17 cellular contexts compared by ENCODE assay signal in the genomic region with DNA sequence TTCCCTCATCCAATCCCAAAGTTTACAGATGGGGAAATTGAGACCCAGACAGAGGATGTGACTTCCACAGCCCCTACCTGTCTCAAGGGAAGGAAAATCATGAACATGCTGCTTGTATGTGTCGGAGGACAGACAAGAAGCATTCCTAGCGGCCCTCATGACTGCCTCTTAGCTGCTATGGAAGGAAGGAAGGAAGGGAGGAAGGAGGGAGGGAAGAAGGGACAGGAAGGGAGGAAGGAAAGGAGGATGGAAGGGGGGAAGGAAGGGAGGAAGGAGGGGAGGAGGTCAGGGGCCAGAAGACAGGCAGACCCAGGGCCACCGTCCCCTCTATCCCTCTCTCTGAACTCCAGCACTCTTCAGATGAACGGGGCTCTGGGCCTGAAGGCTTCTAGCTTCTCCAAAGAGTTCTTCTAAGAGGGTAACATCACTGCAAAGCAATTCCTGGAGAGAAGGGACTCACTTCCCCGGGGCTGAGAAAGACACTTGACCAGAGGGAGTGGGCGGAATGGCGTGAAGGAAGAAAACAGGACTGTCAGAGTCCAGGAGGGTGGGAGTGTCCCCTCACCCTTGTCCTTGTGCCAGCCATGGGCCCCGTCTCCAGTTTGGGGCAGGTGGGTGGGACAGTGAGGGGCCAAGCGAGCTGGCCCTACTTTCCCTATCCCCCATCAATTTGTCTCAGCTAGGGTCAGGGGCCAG.
A peak's percentile ranks its signal among the peaks of the same experiment; 100 is the strongest.
DNase-seq lines count a peak whose midpoint lies in the region; ATAC-seq and TF ChIP-seq lines count a peak whose summit lies in the region.
"Had no signal": no experiment of that assay in that cellular context is flagged by ENCODE, and none has a peak within 500 bp of the region (broad histone marks: within the 10 kb centered on the region; RNA-seq: fewer than 3 reads in every experiment).

No MANE protein-coding gene starts in this region.

- TF ChIP-seq RAD21 in IMR-90 (IDR thresholded peaks at IDR 0.05; ENCODE audit: low read length), result no peak

- no peak overlapping the region for H2BK20ac ChIP-seq in IMR-90 (ENCODE audit: low read depth, low read length)

- no peak overlapping the region for H3K23ac ChIP-seq in IMR-90 (ENCODE audit: low read depth, low read length)
- H3K23ac ChIP-seq in mesendoderm (ENCODE audit: low read length), result peak overlapping the region; percentile 37

- no peak overlapping the region for H3K4me3 Mint-ChIP-seq in activated naive CD4-positive, alpha-beta T cell treated with anti-CD3 and anti-CD28 coated beads, Interleukin-2, amount 10 ng/mL, durations not matched to agents 7 days and 5 days
- H3K4me3 Mint-ChIP-seq: activated CD8-positive, alpha-beta memory T cell treated with anti-CD3 and anti-CD28 coated beads, Interleukin-2, amount 10 ng/mL, durations not matched to agents 7 days and 5 days; IgD-negative memory B cell; mesothelial cell of epicardium had no signal

- H3K9me3 ChIP-seq in IMR-90 (ENCODE audit: control insufficient read depth, insufficient read depth, low read length) (no peaks in the 10 kb centered on the region), smooth muscle cell (replicated peaks; ENCODE audit: low read depth) (no peaks in the 10 kb centered on the region)
- H3K9me3 ChIP-seq: SK-N-SH had no signal

- no peak overlapping the region for H2AFZ ChIP-seq in IMR-90 (replicated peaks; ENCODE audit: low read length, poor library complexity)
- H2AFZ ChIP-seq in smooth muscle cell (ENCODE audit: low read depth), result no peak overlapping the region

- H3K4me3 ChIP-seq in IMR-90 (ENCODE audit: insufficient read depth, low read depth, low read length) (no peak overlapping the region), mesendoderm (ENCODE audit: low read length) (no peak overlapping the region), smooth muscle cell (no peak overlapping the region)
- H3K4me3 ChIP-seq: skin epidermis had no signal

- H2BK120ac ChIP-seq in IMR-90 (ENCODE audit: low read depth, low read length) (no peak overlapping the region), mesendoderm (ENCODE audit: low read depth, low read length) (no peak overlapping the region)

- H2AK9ac ChIP-seq in IMR-90 (replicated peaks; ENCODE audit: low read depth, low read length, poor library complexity), result no peak overlapping the region

- H3K18ac ChIP-seq in IMR-90 (ENCODE audit: low read depth, low read length) (no peak overlapping the region), mesendoderm (ENCODE audit: low read length) (no peak overlapping the region)

- TF ChIP-seq CTCF in IMR-90 (conservative IDR thresholded peaks at IDR 0.05; ENCODE audit: low read depth, low read length) (no peak), smooth muscle cell (IDR thresholded peaks at IDR 0.05; ENCODE audit: borderline replicate concordance, insufficient read depth, poor library complexity, severe bottlenecking) (no peak)

- dilution Hi-C loops in IMR-90 (cut with HindIII; ENCODE audit: low sequenced_read_pairs, unreplicated experiment), result no loop called here

- H3K14ac ChIP-seq in IMR-90 (replicated peaks; ENCODE audit: low read depth, low read length), result no peak overlapping the region

- H3K79me2 ChIP-seq in mesendoderm (ENCODE audit: control insufficient read depth, insufficient read depth, low read length) (no peaks in the 10 kb centered on the region), smooth muscle cell (ENCODE audit: low read depth) (no peaks in the 10 kb centered on the region)

- no TSS peak for BruUV-seq in IMR-90 (replicated peaks; lab: Mats Ljungman, UMichigan)

- POLR2A ChIA-PET in IMR-90 (lab: Charles Lee; ENCODE audit: unreplicated experiment), result interaction anchor here (1.5 kb wide), 1 partner anchor 179 kb away, joined by 4 read pairs; no protein-coding TSS in a partner anchor

- H3K4me2 ChIP-seq in IMR-90 (ENCODE audit: low read depth, low read length), result no peak overlapping the region
- H3K4me2 ChIP-seq in mesendoderm (ENCODE audit: low read length), result no peak overlapping the region
- H3K4me2 ChIP-seq in smooth muscle cell, result peak overlapping the region; percentile 4
- H3K4me2 ChIP-seq: SK-N-SH had no signal

- H3K4ac ChIP-seq in IMR-90 (ENCODE audit: low read depth, low read length) (no peak overlapping the region), mesendoderm (ENCODE audit: low read depth, low read length) (no peak overlapping the region)

- H3K56ac ChIP-seq in IMR-90 (ENCODE audit: extremely low read depth, insufficient read depth, low read length) (no peak overlapping the region), mesendoderm (ENCODE audit: low read length) (peak overlapping the region; percentile 17)

- H3K9ac ChIP-seq in IMR-90 (ENCODE audit: low read depth, low read length) (no peak overlapping the region), mesendoderm (ENCODE audit: low read length) (peak overlapping the region; percentile 12), smooth muscle cell (ENCODE audit: low read depth) (no peak overlapping the region)
- H3K9ac ChIP-seq: SK-N-SH had no signal

- no peaks in the 10 kb centered on the region for H3K4me1 Mint-ChIP-seq in activated naive CD4-positive, alpha-beta T cell treated with anti-CD3 and anti-CD28 coated beads, Interleukin-2, amount 10 ng/mL, durations not matched to agents 7 days and 5 days
- H3K4me1 Mint-ChIP-seq: activated CD8-positive, alpha-beta memory T cell treated with anti-CD3 and anti-CD28 coated beads, Interleukin-2, amount 10 ng/mL, durations not matched to agents 7 days and 5 days; IgD-negative memory B cell had no signal

- H3F3A ChIP-seq in smooth muscle cell (ENCODE audit: low read depth), result peaks cover 13% of the 10 kb centered on the region

- H4K91ac ChIP-seq in IMR-90 (ENCODE audit: insufficient read depth, low read depth, low read length), result no peak overlapping the region

- in situ Hi-C loops in IMR-90 (cut with MboI; ENCODE audit: low sequenced_read_pairs), result loop anchor here (5.0 kb wide), 1 partner anchor 184 kb away; the partner anchor contains the start of gene PKNOX2

- no peaks in the 10 kb centered on the region for H3K9me3 Mint-ChIP-seq in activated naive CD4-positive, alpha-beta T cell treated with anti-CD3 and anti-CD28 coated beads, Interleukin-2, amount 10 ng/mL, durations not matched to agents 7 days and 5 days
- H3K9me3 Mint-ChIP-seq: CD14-positive monocyte, mesothelial cell of epicardium had no signal

- H4K20me1 ChIP-seq in IMR-90 (ENCODE audit: insufficient read depth, low read length), result no peaks in the 10 kb centered on the region
- no peaks in the 10 kb centered on the region for H4K20me1 ChIP-seq in smooth muscle cell (ENCODE audit: low read depth)

- ATAC-seq in IMR-90 (ENCODE audit: low read depth), result no peak

- H3K27me3 Mint-ChIP-seq in activated naive CD4-positive, alpha-beta T cell treated with anti-CD3 and anti-CD28 coated beads, Interleukin-2, amount 10 ng/mL, durations not matched to agents 7 days and 5 days, result peaks cover 44% of the 10 kb centered on the region

- DNase-seq in IMR-90 (no peak), mesendoderm (no peak), smooth muscle cell (lab: John Stamatoyannopoulos, UW; ENCODE audit: unreplicated experiment) (no peak), NCI-H748 treated with DMSO at 0.1 percent for 48 hours (lab: John Stamatoyannopoulos, UW) (no peak), NK-92 (lab: John Stamatoyannopoulos, UW; ENCODE audit: unreplicated experiment) (no peak)
- no peak for DNase-seq in activated naive CD4-positive, alpha-beta T cell treated with anti-CD3 and anti-CD28 coated beads, Interleukin-2, amount 10 ng/mL, durations not matched to agents 7 days and 5 days
- no peak for DNase-seq in activated CD4-positive, CD25-positive, alpha-beta regulatory T cell (lab: John Stamatoyannopoulos, UW)
- DNase-seq: activated CD8-positive, alpha-beta memory T cell treated with anti-CD3 and anti-CD28 coated beads, Interleukin-2, amount 10 ng/mL, durations not matched to agents 7 days and 5 days; activated naive CD4-positive, alpha-beta T cell; DMS53; NCI-H187 treated with DMSO at 0.1 percent for 48 hours; SK-N-SH had no signal

- H3K9me1 ChIP-seq in IMR-90 (ENCODE audit: insufficient read depth, low read length), result no peaks in the 10 kb centered on the region

- no peak overlapping the region for H4K5ac ChIP-seq in IMR-90 (ENCODE audit: low read depth, low read length)
- no peak overlapping the region for H4K5ac ChIP-seq in mesendoderm (ENCODE audit: low read length)

- H3K36me3 ChIP-seq in IMR-90 (ENCODE audit: control insufficient read depth, insufficient read depth, low read length), result no peaks in the 10 kb centered on the region
- H3K36me3 ChIP-seq in mesendoderm (ENCODE audit: control insufficient read depth, insufficient read depth, low read length), result no peaks in the 10 kb centered on the region
- H3K36me3 ChIP-seq in smooth muscle cell (ENCODE audit: low read depth), result no peaks in the 10 kb centered on the region

- H3K27me3 ChIP-seq in IMR-90 (ENCODE audit: control insufficient read depth, insufficient read depth, low read length) (no peaks in the 10 kb centered on the region), mesendoderm (ENCODE audit: insufficient read depth, low read length, poor library complexity) (no peaks in the 10 kb centered on the region), smooth muscle cell (ENCODE audit: low read depth) (no peaks in the 10 kb centered on the region)

- peaks cover 2% of the 10 kb centered on the region; the same call in 1 of the 2 replicates for H3K4me1 ChIP-seq in IMR-90 (ENCODE audit: control insufficient read depth, insufficient read depth, low read length)
- H3K4me1 ChIP-seq in mesendoderm (ENCODE audit: control insufficient read depth, low read depth, low read length), result peaks cover 5% of the 10 kb centered on the region
- peaks cover 56% of the 10 kb centered on the region for H3K4me1 ChIP-seq in smooth muscle cell (ENCODE audit: low read depth)

- no peak for TF ChIP-seq POLR2A in IMR-90 (IDR thresholded peaks at IDR 0.05; ENCODE audit: low read depth, low read length)

- H3K27ac ChIP-seq in IMR-90 (ENCODE audit: insufficient read depth, low read length), result no peak overlapping the region
- H3K27ac ChIP-seq in cingulate gyrus (ENCODE audit: low read depth, low read length), result peak overlapping the region; percentile 70
- no peak overlapping the region for H3K27ac ChIP-seq in mesendoderm (ENCODE audit: low read depth, low read length)
- H3K27ac ChIP-seq in smooth muscle cell (ENCODE audit: low read depth), result peak overlapping the region; percentile 65

- H2AK5ac ChIP-seq in IMR-90 (ENCODE audit: low read depth, low read length) (peak overlapping the region; percentile 30; the same call in 1 of the 2 replicates), mesendoderm (ENCODE audit: low read length) (no peak overlapping the region)

- H2BK15ac ChIP-seq in IMR-90 (ENCODE audit: low read depth, low read length), result no peak overlapping the region
- H2BK15ac ChIP-seq in mesendoderm (replicated peaks; ENCODE audit: low read depth), result no peak overlapping the region

- CTCF ChIA-PET in IMR-90 (lab: Yijun Ruan, JAX), result interaction anchor here (0.6 to 2.4 kb wide), 12 partner anchors 11 to 255 kb away, joined by 3 to 11 read pairs (median 5); partner anchors contain the start of genes PKNOX2 and TMEM218
- CTCF ChIA-PET in activated naive CD4-positive, alpha-beta T cell treated with anti-CD3 and anti-CD28 coated beads, Interleukin-2, amount 10 ng/mL, durations not matched to agents 7 days and 5 days (lab: Charles Lee), result interaction anchor here (0.7 to 1.8 kb wide), 13 partner anchors 10 to 430 kb away, joined by 3 to 7 read pairs (median 3); partner anchors contain the start of gene PKNOX2

- intact Hi-C loops in IMR-90 (cut with micrococcal nuclease), result loop anchor here (5.0 kb wide), 2 partner anchors 84 to 124 kb away; no protein-coding TSS in a partner anchor

- H3K36me3 Mint-ChIP-seq in activated naive CD4-positive, alpha-beta T cell treated with anti-CD3 and anti-CD28 coated beads, Interleukin-2, amount 10 ng/mL, durations not matched to agents 7 days and 5 days, result no peaks in the 10 kb centered on the region
- H3K36me3 Mint-ChIP-seq: activated CD8-positive, alpha-beta memory T cell treated with anti-CD3 and anti-CD28 coated beads, Interleukin-2, amount 10 ng/mL, durations not matched to agents 7 days and 5 days; CD14-positive monocyte; mesothelial cell of epicardium had no signal

- no peak overlapping the region for H3K27ac Mint-ChIP-seq in activated naive CD4-positive, alpha-beta T cell treated with anti-CD3 and anti-CD28 coated beads, Interleukin-2, amount 10 ng/mL, durations not matched to agents 7 days and 5 days
- H3K27ac Mint-ChIP-seq: activated CD8-positive, alpha-beta memory T cell treated with anti-CD3 and anti-CD28 coated beads, Interleukin-2, amount 10 ng/mL, durations not matched to agents 7 days and 5 days; CD14-positive monocyte had no signal

- H4K8ac ChIP-seq in IMR-90 (ENCODE audit: low read depth in 2 of 2, low read length in 2 of 2) (no peak overlapping the region), mesendoderm (ENCODE audit: low read depth, low read length) (no peak overlapping the region)

- no peaks in the 10 kb centered on the region for H3K79me1 ChIP-seq in IMR-90 (ENCODE audit: low read depth in 1 of 2, low read length in 2 of 2)
- H3K79me1 ChIP-seq in mesendoderm (ENCODE audit: low read length), result no peaks in the 10 kb centered on the region

- H2BK5ac ChIP-seq in IMR-90 (ENCODE audit: low read depth, low read length, poor library complexity, severe bottlenecking), result no peak overlapping the region
- H2BK5ac ChIP-seq in mesendoderm (ENCODE audit: low read length), result no peak overlapping the region

- no CpG with 5 or more reads among the region's 9 CpGs for WGBS in IMR-90 (ENCODE audit: extremely low coverage in 2 of 2, insufficient read length in 1 of 2), 2 experiments
- WGBS in mesendoderm (ENCODE audit: extremely low coverage, insufficient coverage, low lambda C conversion rate), result no CpG with 5 or more reads among the region's 9 CpGs
- WGBS in smooth muscle cell (ENCODE audit: low lambda C conversion rate), result 71% methylated on average over 8 of the region's 9 CpGs

Comparison
In these comparisons a context has a peak if more than half of its experiments do, and no peak if none do; other contexts are left out.
1. H3K27ac ChIP-seq: peak in cingulate gyrus (single experiment) and smooth muscle cell (single experiment); none in IMR-90 (single experiment) and mesendoderm (single experiment).